ENCODE assay signal across 8 cellular contexts in the genomic region with DNA sequence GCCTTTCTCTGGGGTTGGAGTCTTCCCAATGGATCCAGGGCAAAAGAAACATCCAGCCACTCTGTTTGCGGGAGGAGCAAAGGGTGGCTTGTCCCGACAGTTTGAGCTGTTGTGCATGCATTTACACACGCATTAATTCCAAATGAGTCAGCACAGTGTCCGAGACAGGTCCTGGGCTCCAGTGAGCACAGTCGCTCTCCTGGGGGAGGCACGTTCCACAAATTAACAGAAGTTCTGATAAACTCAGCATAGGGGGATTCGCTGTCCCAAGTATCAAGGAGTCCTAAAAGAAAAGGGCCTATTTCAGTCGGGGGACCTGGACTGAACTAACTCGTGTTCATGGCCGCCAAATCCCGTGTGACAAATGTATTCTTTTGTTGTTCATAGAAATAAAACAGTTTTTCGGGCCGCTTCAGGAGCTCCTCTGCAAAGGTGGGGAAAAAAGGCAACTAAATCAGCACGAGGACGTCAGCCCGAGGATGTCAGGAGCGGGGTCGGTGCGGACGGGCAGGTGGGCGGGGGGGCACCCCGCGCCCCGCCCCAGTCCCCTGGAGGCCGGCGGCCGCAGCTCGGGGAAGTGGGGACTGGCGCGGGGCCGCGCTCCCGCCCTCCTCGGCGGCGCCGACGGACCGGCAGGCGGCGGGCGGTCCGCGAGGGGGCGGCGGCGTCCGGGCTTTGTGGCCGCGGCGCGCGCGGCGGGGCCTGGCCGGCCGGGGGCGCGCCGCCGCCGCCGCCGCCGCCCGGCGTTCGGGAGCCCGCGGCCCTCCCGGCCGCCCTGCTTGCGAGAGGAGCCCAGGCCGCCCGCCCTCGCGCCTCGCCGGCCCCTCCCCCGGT. TPM values are rescaled to one million over a fixed set of nuclear protein-coding genes. Genes with fewer than 3 reads are reported as not detected.
DNase-seq lines count a peak whose midpoint lies in the region; ATAC-seq, FAIRE-seq and TF ChIP-seq lines count a peak whose summit lies in the region.

A gene with protein sequence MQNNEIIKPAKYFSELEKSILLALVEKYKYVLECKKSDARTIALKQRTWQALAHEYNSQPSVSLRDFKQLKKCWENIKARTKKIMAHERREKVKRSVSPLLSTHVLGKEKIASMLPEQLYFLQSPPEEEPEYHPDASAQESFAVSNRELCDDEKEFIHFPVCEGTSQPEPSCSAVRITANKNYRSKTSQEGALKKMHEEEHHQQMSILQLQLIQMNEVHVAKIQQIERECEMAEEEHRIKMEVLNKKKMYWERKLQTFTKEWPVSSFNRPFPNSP (plus strand): TSS at position 612 of the 834 bp plus-strand sequence. CDS start 14,796 bp downstream, outside the sequence.

- H3K4me2 ChIP-seq in HepG2 (ENCODE audit: low read depth, low read length): peak within 1 kb of the TSS; percentile 96

- no peak for TF ChIP-seq EP300 in HepG2 (IDR thresholded peaks at IDR 0.05; ENCODE audit: low read depth in 2 of 2, low read length in 2 of 2)
- no peak for TF ChIP-seq EP300 in HepG2 (CRISPR knock-in tag; IDR thresholded peaks at IDR 0.05; ENCODE audit: borderline replicate concordance)

- CTCF ChIA-PET in HepG2 (lab: Yijun Ruan, JAX; ENCODE audit: low intra/inter-chr PET ratio, low total read pairs): interaction anchor here (2.2 kb wide), 1 partner anchor 11 kb away, joined by 6 read pairs; no protein-coding TSS in a partner anchor

- H3K9ac ChIP-seq in HepG2 (ENCODE audit: insufficient read depth, low read depth, low read length): peak within 1 kb of the TSS; percentile 89

- H3K27me3 ChIP-seq in HepG2 (ENCODE audit: control insufficient read depth in 1 of 2, insufficient read depth in 2 of 2, low read length in 2 of 2): 0 out of 5 replicates have a peak, but pooled peaks cover 0 to 1% of the 10 kb centered on the region in 2 experiments

- no peak for TF ChIP-seq RAD21 in HepG2 (CRISPR knock-in tag; IDR thresholded peaks at IDR 0.05)

- H3K36me3 ChIP-seq in HepG2 (replicated peaks in 1 of 2; ENCODE audit: control insufficient read depth in 1 of 2, insufficient read depth in 2 of 2, low read length in 2 of 2): no peaks in the 10 kb centered on the region; a peak in 1 of 5 replicates

- TF ChIP-seq CTCF in HepG2 (CRISPR knock-in tag; IDR thresholded peaks at IDR 0.05): peak; percentile 9; the same call in 1 of the 2 replicates

- H3K4me1 ChIP-seq in HepG2 (ENCODE audit: insufficient read depth, low read length): peaks cover 49% of the 10 kb centered on the region

- H3K4me3 ChIP-seq in HepG2 (replicated peaks in 1 of 3; ENCODE audit: insufficient read depth in 1 of 3, low read depth in 2 of 3, low read length in 3 of 3): peak within 1 kb of the TSS; percentile 77 to 97 (median 92)

- 1% methylated on average over 15 of the region's 80 CpGs for WGBS in HepG2 (ENCODE audit: low lambda C conversion rate)

- in situ Hi-C loops in HepG2 (cut with HindIII; ENCODE audit: extremely low pct_ligation_motif_present, low pct_unique_long_range_greater_than_20kb): loop anchor here (5.0 kb wide), 1 partner anchor 74 kb away; the partner anchor contains the start of gene TEX10

- TF ChIP-seq POLR2A in GM18505 (IDR thresholded peaks at IDR 0.05; ENCODE audit: borderline replicate concordance, extremely low read depth, insufficient read depth, insufficient read length) (no peak), HepG2 (IDR thresholded peaks at IDR 0.05; ENCODE audit: insufficient read depth in 1 of 2, low read depth in 2 of 2, low read length in 2 of 2) (peak; percentile 50 to 79)

- peak; percentile 88 for FAIRE-seq in HepG2 (lab: Jason Lieb, UNC)

- intact Hi-C loops in HepG2 (cut with micrococcal nuclease; ENCODE audit: unreplicated experiment): loop anchor here (5.0 kb wide), 2 partner anchors 74 to 1254 kb away; partner anchors contain the start of gene TEX10

- H3K79me2 ChIP-seq in HepG2 (ENCODE audit: insufficient read depth, low read length): peaks cover 23% of the 10 kb centered on the region

- no peaks in the 10 kb centered on the region for H3K9me3 ChIP-seq in HepG2 (ENCODE audit: low read length)

- peak within 1 kb of the TSS; percentile 62 for H2AFZ ChIP-seq in HepG2 (ENCODE audit: low read length)

- peak within 1 kb of the TSS; percentile 96 for H3K27ac ChIP-seq in HepG2 (ENCODE audit: extremely low read length, insufficient read depth, low read length)

- ATAC-seq in GM18505 (IDR thresholded peaks at IDR 0.05; ENCODE audit: unreplicated experiment) (peak; percentile 86), HG02973 (IDR thresholded peaks at IDR 0.05; ENCODE audit: unreplicated experiment) (peak; percentile 71), HepG2 (peak; percentile 86)

- no peaks in the 10 kb centered on the region for H4K20me1 ChIP-seq in HepG2 (ENCODE audit: insufficient read depth, low read length)

- peak; percentile 54 for DNase-seq in 8988T
- peak; percentile 71 for DNase-seq in NCI-H2171 treated with DMSO at 0.1 percent for 48 hours (lab: John Stamatoyannopoulos, UW)
- DNase-seq in activated CD4-positive, alpha-beta T cell treated with anti-CD3 and anti-CD28 coated beads for 48 hours: peak; percentile 62
- DNase-seq in dermis microvascular lymphatic vessel endothelial cell (ENCODE audit: low read depth in 2 of 2): peak; percentile 72 to 84
- peak; percentile 76 for DNase-seq in HepG2 (ENCODE audit: low spot score)
- DNase-seq in stimulated activated CD4-positive, alpha-beta T cell treated with anti-CD3 and anti-CD28 coated beads, Interleukin-2, amount 100 ng/mL, for 4 hours (ENCODE audit: low read depth): peak; percentile 32

- BruUV-seq in HepG2 (replicated peaks; lab: Mats Ljungman, UMichigan): TSS peak; percentile 97

- POLR2A ChIA-PET in HepG2 (lab: Yijun Ruan, JAX): interaction anchor here (0.6 to 4.1 kb wide), 8 partner anchors 10 to 75 kb away, joined by 3 to 35 read pairs (median 4); partner anchors contain the start of gene TEX10

TF ChIP-seq in HepG2, 621 proteins besides CTCF, POLR2A, EP300 and RAD21 (continues in another document):
- TF ChIP-seq TEAD3 (CRISPR knock-in tag; optimal IDR thresholded peaks at IDR 0.05; ENCODE audit: borderline replicate concordance) (peak; percentile 38), SNAPC4 (CRISPR knock-in tag; IDR thresholded peaks at IDR 0.05) (0 out of 2 replicates have a peak, but pooled peaks have one; percentile 5)

RNA-seq across cellular contexts. Expression of the gene that starts here (rescaled TPM):
- total RNA-seq in dermis microvascular lymphatic vessel endothelial cell: 43.9 and 51.5 TPM in 2 replicates
- 19.2 and 19.8 TPM in 2 replicates for total RNA-seq in HepG2 (2016; rRNA removed; fragmentation: Illumina TruSeq; extraction: Trizol)
- total RNA-seq in HepG2 (2016; cell fraction: cytosol; rRNA removed; fragmentation: Illumina TruSeq; extraction: Trizol; ENCODE audit: low read depth): 46.9 and 48.3 TPM in 2 replicates
- 14.8 and 19.7 TPM in 2 replicates for total RNA-seq in HepG2 (2016; cell fraction: insoluble cytoplasmic fraction; rRNA removed; fragmentation: Illumina TruSeq; extraction: Trizol)
- total RNA-seq in HepG2 (2016; cell fraction: membrane; rRNA removed; fragmentation: Illumina TruSeq; extraction: Trizol): 57.6 and 63.8 TPM in 2 replicates
- 11.9 and 14.4 TPM in 2 replicates for total RNA-seq in HepG2 (2016; cell fraction: nucleus; rRNA removed; fragmentation: Illumina TruSeq; extraction: Trizol)
- 10.1 and 11.3 TPM in 2 replicates for polyA plus RNA-seq in HepG2 (2011; rRNA removed)
- polyA plus RNA-seq in HepG2 (2011; cell fraction: cytosol; rRNA removed): 10.6 and 13.0 TPM in 2 replicates
- polyA plus RNA-seq in HepG2 (2011; cell fraction: nucleus; rRNA removed): 6.4 and 6.5 TPM in 2 replicates
- polyA plus RNA-seq in HepG2 (2012): 10.6 and 12.3 TPM in 2 replicates
- polyA plus RNA-seq in HepG2 (2016; cell fraction: cytosol; fragmentation: Illumina TruSeq; extraction: Trizol; ENCODE audit: low read depth): 72.4 and 72.7 TPM in 2 replicates
- polyA plus RNA-seq in HepG2 (2016; cell fraction: insoluble cytoplasmic fraction; fragmentation: Illumina TruSeq; extraction: Trizol; ENCODE audit: low read depth): 20.1 and 23.8 TPM in 2 replicates
- 67.8 and 75.8 TPM in 2 replicates for polyA plus RNA-seq in HepG2 (2016; cell fraction: membrane; fragmentation: Illumina TruSeq; extraction: Trizol; ENCODE audit: low read depth)
- polyA plus RNA-seq in HepG2 (2016; cell fraction: nucleus; fragmentation: Illumina TruSeq; extraction: Trizol; ENCODE audit: insufficient read depth, low read depth): 20.9 and 21.6 TPM in 2 replicates
- 2.8 and 10.7 TPM in 2 replicates for polyA minus RNA-seq in HepG2 (2011; rRNA and poly(A)+ RNA removed; ENCODE audit: low replicate concordance)
- polyA minus RNA-seq in HepG2 (2011; cell fraction: cytosol; rRNA and poly(A)+ RNA removed): 9.2 and 9.4 TPM in 2 replicates
- polyA minus RNA-seq in HepG2 (2011; cell fraction: nucleus; rRNA and poly(A)+ RNA removed): 15.0 and 15.5 TPM in 2 replicates

Comparison
In these comparisons a context has a peak if more than half of its experiments do, and no peak if none do; other contexts are left out.
1. Peak in every context shown above with its lines: DNase-seq, ATAC-seq, H3K4me3 ChIP-seq and H3K27ac ChIP-seq.